ENCODE assay signal across 8 cellular contexts in genomic region chr22:50525104-50525958, GRCh38. TPM values are rescaled to one million over a fixed set of nuclear protein-coding genes. Genes with fewer than 3 reads are reported as not detected.
DNase-seq lines count a peak whose midpoint lies in the region; ATAC-seq and TF ChIP-seq lines count a peak whose summit lies in the region.

Gene SCO2, minus strand, starts transcription at chr22:50525598. Its CDS starts 1,187 bp downstream, at chr22:50524411.

- no peaks in the 10 kb centered on the region for H3F3A ChIP-seq in PC-3 (ENCODE audit: low read length, unreplicated experiment)

- H3K79me2 ChIP-seq in PC-3 (ENCODE audit: low read length) = peaks cover 25% of the 10 kb centered on the region

- no peaks in the 10 kb centered on the region; the same call in 1 of the 2 replicates for H4K20me1 ChIP-seq in PC-3 (ENCODE audit: low read length)

- H3K4me3 ChIP-seq in PC-3 (ENCODE audit: low read length) = peak within 1 kb of the TSS; percentile 81

- H3K36me3 ChIP-seq in PC-3 (ENCODE audit: low read depth, low read length) = no peaks in the 10 kb centered on the region

- peak within 1 kb of the TSS; percentile 78 for H3K27ac ChIP-seq in PC-3 (ENCODE audit: low read length)

- no peaks in the 10 kb centered on the region for H3K9me3 ChIP-seq in PC-3 (ENCODE audit: low read length)

- peak within 1 kb of the TSS; percentile 94 for H3K4me3 Mint-ChIP-seq in activated T-cell treated with anti-CD3 and anti-CD28 coated beads, Interleukin-2, amount 50 U/mL, for 4 hours

- H3K4me2 ChIP-seq in PC-3 (ENCODE audit: low read length) = peak within 1 kb of the TSS; percentile 98

- H3K27me3 ChIP-seq in PC-3 (ENCODE audit: low read length) = no peaks in the 10 kb centered on the region

- peak; percentile 36; the same call in 1 of the 2 replicates for TF ChIP-seq RAD21 in Ishikawa (IDR thresholded peaks at IDR 0.05; ENCODE audit: low read depth)

- peak; percentile 36 for ATAC-seq in GM21526 (IDR thresholded peaks at IDR 0.05; ENCODE audit: low FRiP score, unreplicated experiment)
- peak; percentile 48 for ATAC-seq in PC-3
- ATAC-seq in activated T-cell treated with anti-CD3 and anti-CD28 coated beads, Interleukin-2, amount 50 U/mL, for 4 hours = peak; percentile 65 to 69
- peak; percentile 60 for ATAC-seq in esophagus mucosa

- H3K4me1 ChIP-seq in PC-3 (ENCODE audit: insufficient read depth, low read length) = peaks cover 10% of the 10 kb centered on the region; the same call in 1 of the 2 replicates

- peak within 1 kb of the TSS; percentile 75 for H2AFZ ChIP-seq in PC-3 (ENCODE audit: low read length)

- peak; percentile 88 for DNase-seq in DMS114 treated with DMSO at 0.1 percent for 48 hours (lab: John Stamatoyannopoulos, UW; ENCODE audit: unreplicated experiment)
- DNase-seq in PC-3 = peak; percentile 95
- DNase-seq in activated T-cell treated with anti-CD3 and anti-CD28 coated beads, Interleukin-2, amount 50 U/mL, for 4 hours = peak; percentile 98
- DNase-seq in myocyte (ENCODE audit: low read depth) = peak; percentile 96
- peak; percentile 95 to 98 for DNase-seq in stimulated activated CD8-positive, alpha-beta memory T cell treated with anti-CD3 and anti-CD28 coated beads, Interleukin-7, amount 100 ng/mL, for 4 hours (ENCODE audit: low read depth in 2 of 2)

- no peak; the same call in 1 of the 2 replicates for TF ChIP-seq CTCF in PC-3 (conservative IDR thresholded peaks at IDR 0.05; ENCODE audit: low read depth, low read length)

- H3K9me3 Mint-ChIP-seq in activated T-cell treated with anti-CD3 and anti-CD28 coated beads, Interleukin-2, amount 50 U/mL, for 4 hours = no peaks in the 10 kb centered on the region

- intact Hi-C loops in PC-3 (cut with micrococcal nuclease) = loop anchor here (5.0 kb wide), 2 partner anchors 37 to 97 kb away; partner anchors contain the start of gene SYCE3

- POLR2A ChIA-PET in PC-3 (lab: Charles Lee; ENCODE audit: unreplicated experiment) = interaction anchor here (0.5 to 1.7 kb wide), 5 partner anchors 17 to 229 kb away, joined by 3 to 8 read pairs (median 3); partner anchors contain the start of genes LMF2 and NCAPH2

- TF ChIP-seq EP300 in Ishikawa (IDR thresholded peaks at IDR 0.05; ENCODE audit: borderline replicate concordance) = peak; percentile 28; the same call in 1 of the 2 replicates

- CTCF ChIA-PET in PC-3 (lab: Charles Lee) = interaction anchor here (0.5 to 2.7 kb wide), 4 partner anchors 17 to 96 kb away, joined by 3 to 16 read pairs (median 9); partner anchors contain the start of genes LMF2 and NCAPH2

- peaks cover 10% of the 10 kb centered on the region for H3K36me3 Mint-ChIP-seq in activated T-cell treated with anti-CD3 and anti-CD28 coated beads, Interleukin-2, amount 50 U/mL, for 4 hours (ENCODE audit: insufficient read depth)

- H3K9me2 ChIP-seq in PC-3 (replicated peaks; ENCODE audit: low read length) = no peaks in the 10 kb centered on the region

- TSS peak; percentile 22 for BruUV-seq in PC-3 (replicated peaks; lab: Mats Ljungman, UMichigan)

- H3K27me3 Mint-ChIP-seq in activated T-cell treated with anti-CD3 and anti-CD28 coated beads, Interleukin-2, amount 50 U/mL, for 4 hours (ENCODE audit: low read depth) = no peaks in the 10 kb centered on the region

- peaks cover 29% of the 10 kb centered on the region for H3K4me1 Mint-ChIP-seq in activated T-cell treated with anti-CD3 and anti-CD28 coated beads, Interleukin-2, amount 50 U/mL, for 4 hours (ENCODE audit: low read depth)

- H3K9ac ChIP-seq in PC-3 (ENCODE audit: low read length) = peak within 1 kb of the TSS; percentile 94

TF ChIP-seq in Ishikawa, 13 proteins besides CTCF, POLR2A, EP300 and RAD21:
- 0 out of 2 replicates have a peak, but pooled peaks have one; percentile 8 for TF ChIP-seq REST (IDR thresholded peaks at IDR 0.05; ENCODE audit: low read depth)
- TF ChIP-seq NFIC (IDR thresholded peaks at IDR 0.05) = no peak; the same call in 1 of the 2 replicates
- TF ChIP-seq YY1 (IDR thresholded peaks at IDR 0.05; ENCODE audit: low read depth) = peak; percentile 74
- TF ChIP-seq CREB1 (IDR thresholded peaks at IDR 0.05; ENCODE audit: low read depth) = no peak; the same call in 1 of the 2 replicates
- TF ChIP-seq TCF12 (IDR thresholded peaks at IDR 0.05; ENCODE audit: low read depth) = no peak; the same call in none of the 2 replicates
- peak; percentile 99 for TF ChIP-seq USF1 (IDR thresholded peaks at IDR 0.05)
- TF ChIP-seq FOXM1 (IDR thresholded peaks at IDR 0.05; ENCODE audit: borderline replicate concordance, low read depth) = no peak; the same call in 1 of the 2 replicates
- TF ChIP-seq TAF1 (IDR thresholded peaks at IDR 0.05; ENCODE audit: low read depth) = peak; percentile 83
- TF ChIP-seq CEBPB (IDR thresholded peaks at IDR 0.05) = no peak
- peak; percentile 74 for TF ChIP-seq MAX (IDR thresholded peaks at IDR 0.05)
- no peak; the same call in 1 of the 2 replicates for TF ChIP-seq ZBTB7A (IDR thresholded peaks at IDR 0.05; ENCODE audit: low read depth)
- peak; percentile 90 for TF ChIP-seq EGR1 (IDR thresholded peaks at IDR 0.05)
- TF ChIP-seq TEAD4 (IDR thresholded peaks at IDR 0.05) = peak; percentile 6; the same call in 1 of the 2 replicates

RNA-seq across cellular contexts. Expression of gene SCO2, which starts in this region (rescaled TPM):
- total RNA-seq in PC-3 (2014; rRNA removed) = 5.7 and 5.8 TPM in 2 replicates
- total RNA-seq in activated T-cell treated with anti-CD3 and anti-CD28 coated beads, Interleukin-2, amount 50 U/mL, for 4 hours = 10 to 100 TPM; 12.7 to 14.4 (median 14.2) TPM
- total RNA-seq in esophagus mucosa = 1.2 TPM
- total RNA-seq in myocyte = 0.68 and 1.6 TPM in 2 replicates
- 0.68 TPM for polyA plus RNA-seq in myocyte (2012)

Comparison
In these comparisons a context has a peak if more than half of its experiments do, and no peak if none do; other contexts are left out.
1. Peak in every context shown above with its lines: DNase-seq, ATAC-seq, H3K4me3 ChIP-seq and H3K27ac ChIP-seq.